1 cellular context compared by ENCODE assay signal in genomic region chr14:76117789-76118188, GRCh38.
A peak's percentile ranks its signal among the peaks of the same experiment; 100 is the strongest.
TF ChIP-seq lines count a peak whose summit lies in the region.

No MANE protein-coding gene starts in this region.

TF ChIP-seq in HEK293, 187 proteins besides CTCF, POLR2A, EP300 and RAD21 (continued from another document):
- TF ChIP-seq PBX3 (CRISPR knock-in tag; IDR thresholded peaks at IDR 0.05) = 0 out of 2 replicates have a peak, but pooled peaks have one; percentile 31
- peak; percentile 84 for TF ChIP-seq FEZF1 (tag by site-specific recombination; IDR thresholded peaks at IDR 0.05)
- TF ChIP-seq ZNF10 (tag by site-specific recombination; IDR thresholded peaks at IDR 0.05) = no peak
- peak; percentile 98 for TF ChIP-seq GLIS1 (tag by site-specific recombination; IDR thresholded peaks at IDR 0.05)
- TF ChIP-seq ZNF391 (tag by site-specific recombination; IDR thresholded peaks at IDR 0.05; ENCODE audit: borderline replicate concordance, low read depth) = no peak
- TF ChIP-seq ZNF148 (tag by site-specific recombination; IDR thresholded peaks at IDR 0.05; ENCODE audit: borderline replicate concordance) = no peak
- peak; percentile 42; the same call in 1 of the 2 replicates for TF ChIP-seq PRDM6 (tag by site-specific recombination; IDR thresholded peaks at IDR 0.05)
- 0 out of 2 replicates have a peak, but pooled peaks have one; percentile 41 for TF ChIP-seq KLF17 (tag by site-specific recombination; IDR thresholded peaks at IDR 0.05)
- TF ChIP-seq ZBTB17 (tag by site-specific recombination; IDR thresholded peaks at IDR 0.05) = no peak
- peak; percentile 98 for TF ChIP-seq ZSCAN30 (tag by site-specific recombination; IDR thresholded peaks at IDR 0.05)
- TF ChIP-seq ZNF423 (tag by site-specific recombination; IDR thresholded peaks at IDR 0.05) = peak; percentile 59
- TF ChIP-seq ZBTB8A (tag by site-specific recombination; IDR thresholded peaks at IDR 0.05) = peak; percentile 51
- peak; percentile 70 for TF ChIP-seq ZNF398 (tag by site-specific recombination; IDR thresholded peaks at IDR 0.05)
- TF ChIP-seq ZNF350 (tag by site-specific recombination; IDR thresholded peaks at IDR 0.05) = no peak
- TF ChIP-seq ZIC2 (tag by site-specific recombination; IDR thresholded peaks at IDR 0.05) = peak; percentile 96
- no peak for TF ChIP-seq ZNF48 (tag by site-specific recombination; IDR thresholded peaks at IDR 0.05)
- TF ChIP-seq PATZ1 (tag by site-specific recombination; IDR thresholded peaks at IDR 0.05) = peak; percentile 56
- no peak for TF ChIP-seq ZNF513 (tag by site-specific recombination; IDR thresholded peaks at IDR 0.05)
- no peak for TF ChIP-seq ATF2 (tag by site-specific recombination; IDR thresholded peaks at IDR 0.05; ENCODE audit: low read depth)
- peak; percentile 38; the same call in 1 of the 2 replicates for TF ChIP-seq IKZF3 (tag by site-specific recombination; IDR thresholded peaks at IDR 0.05)
- no peak for TF ChIP-seq ZNF549 (tag by site-specific recombination; IDR thresholded peaks at IDR 0.05)
- TF ChIP-seq ZNF311 (tag by site-specific recombination; IDR thresholded peaks at IDR 0.05; ENCODE audit: borderline replicate concordance) = no peak
- peak; percentile 92 for TF ChIP-seq ZNF843 (tag by site-specific recombination; IDR thresholded peaks at IDR 0.05)
- TF ChIP-seq ZSCAN4 (tag by site-specific recombination; IDR thresholded peaks at IDR 0.05) = no peak
- TF ChIP-seq ZNF692 (tag by site-specific recombination; IDR thresholded peaks at IDR 0.05) = no peak
- TF ChIP-seq ZNF16 (tag by site-specific recombination; IDR thresholded peaks at IDR 0.05; ENCODE audit: low read depth) = no peak
- peak; percentile 69 for TF ChIP-seq ZNF18 (tag by site-specific recombination; IDR thresholded peaks at IDR 0.05)
- no peak for TF ChIP-seq ZNF514 (tag by site-specific recombination; IDR thresholded peaks at IDR 0.05)
- TF ChIP-seq ZFHX2 (tag by site-specific recombination; conservative IDR thresholded peaks at IDR 0.05) = peak; percentile 32
- TF ChIP-seq ZNF155 (tag by site-specific recombination; IDR thresholded peaks at IDR 0.05) = no peak
- TF ChIP-seq PRDM4 (tag by site-specific recombination; IDR thresholded peaks at IDR 0.05) = peak; percentile 77
